Comparison of ENCODE assay signal across 1 cellular context in the genomic region with DNA sequence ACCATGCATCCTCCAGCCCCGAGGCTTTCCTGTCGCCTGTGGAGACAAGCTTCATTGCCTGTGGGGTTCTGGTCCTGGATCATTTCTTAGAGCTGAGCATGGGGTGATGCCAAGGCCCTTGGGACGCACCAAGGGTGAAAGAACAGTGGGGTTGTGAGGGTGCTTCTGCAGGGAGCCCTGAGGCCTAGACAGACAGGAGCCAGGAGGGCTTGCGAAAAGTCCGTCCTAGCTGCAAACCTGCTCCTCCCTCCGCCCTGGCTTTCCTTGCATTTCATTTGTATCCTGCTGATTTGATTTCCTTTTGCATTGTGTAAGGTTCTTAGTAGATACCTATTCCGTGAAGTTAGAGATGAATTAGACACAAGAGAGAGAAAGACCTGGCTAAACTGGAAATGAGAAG.
TF ChIP-seq lines count a peak whose summit lies in the region.

No MANE protein-coding gene starts in this region.

TF ChIP-seq in WTC11, 78 proteins besides CTCF, POLR2A, EP300 and RAD21 (continued from another document):
- TF ChIP-seq, protein P1, sequence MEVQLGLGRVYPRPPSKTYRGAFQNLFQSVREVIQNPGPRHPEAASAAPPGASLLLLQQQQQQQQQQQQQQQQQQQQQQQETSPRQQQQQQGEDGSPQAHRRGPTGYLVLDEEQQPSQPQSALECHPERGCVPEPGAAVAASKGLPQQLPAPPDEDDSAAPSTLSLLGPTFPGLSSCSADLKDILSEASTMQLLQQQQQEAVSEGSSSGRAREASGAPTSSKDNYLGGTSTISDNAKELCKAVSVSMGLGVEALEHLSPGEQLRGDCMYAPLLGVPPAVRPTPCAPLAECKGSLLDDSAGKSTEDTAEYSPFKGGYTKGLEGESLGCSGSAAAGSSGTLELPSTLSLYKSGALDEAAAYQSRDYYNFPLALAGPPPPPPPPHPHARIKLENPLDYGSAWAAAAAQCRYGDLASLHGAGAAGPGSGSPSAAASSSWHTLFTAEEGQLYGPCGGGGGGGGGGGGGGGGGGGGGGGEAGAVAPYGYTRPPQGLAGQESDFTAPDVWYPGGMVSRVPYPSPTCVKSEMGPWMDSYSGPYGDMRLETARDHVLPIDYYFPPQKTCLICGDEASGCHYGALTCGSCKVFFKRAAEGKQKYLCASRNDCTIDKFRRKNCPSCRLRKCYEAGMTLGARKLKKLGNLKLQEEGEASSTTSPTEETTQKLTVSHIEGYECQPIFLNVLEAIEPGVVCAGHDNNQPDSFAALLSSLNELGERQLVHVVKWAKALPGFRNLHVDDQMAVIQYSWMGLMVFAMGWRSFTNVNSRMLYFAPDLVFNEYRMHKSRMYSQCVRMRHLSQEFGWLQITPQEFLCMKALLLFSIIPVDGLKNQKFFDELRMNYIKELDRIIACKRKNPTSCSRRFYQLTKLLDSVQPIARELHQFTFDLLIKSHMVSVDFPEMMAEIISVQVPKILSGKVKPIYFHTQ (CRISPR knock-in tag; IDR thresholded peaks at IDR 0.05), result no peak
- TF ChIP-seq TEAD1 (CRISPR knock-in tag; IDR thresholded peaks at IDR 0.05) (no peak), PRRX2 (CRISPR knock-in tag; IDR thresholded peaks at IDR 0.05) (no peak)
- TF ChIP-seq, protein P2, sequence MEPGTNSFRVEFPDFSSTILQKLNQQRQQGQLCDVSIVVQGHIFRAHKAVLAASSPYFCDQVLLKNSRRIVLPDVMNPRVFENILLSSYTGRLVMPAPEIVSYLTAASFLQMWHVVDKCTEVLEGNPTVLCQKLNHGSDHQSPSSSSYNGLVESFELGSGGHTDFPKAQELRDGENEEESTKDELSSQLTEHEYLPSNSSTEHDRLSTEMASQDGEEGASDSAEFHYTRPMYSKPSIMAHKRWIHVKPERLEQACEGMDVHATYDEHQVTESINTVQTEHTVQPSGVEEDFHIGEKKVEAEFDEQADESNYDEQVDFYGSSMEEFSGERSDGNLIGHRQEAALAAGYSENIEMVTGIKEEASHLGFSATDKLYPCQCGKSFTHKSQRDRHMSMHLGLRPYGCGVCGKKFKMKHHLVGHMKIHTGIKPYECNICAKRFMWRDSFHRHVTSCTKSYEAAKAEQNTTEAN (CRISPR knock-in tag; IDR thresholded peaks at IDR 0.05), result no peak
